22 cellular contexts compared by ENCODE assay signal in genomic region chr1:109610609-109611307, GRCh38. TPM values are rescaled to one million over a fixed set of nuclear protein-coding genes. Genes with fewer than 3 reads are reported as not detected.
DNase-seq lines count a peak whose midpoint lies in the region; ATAC-seq and TF ChIP-seq lines count a peak whose summit lies in the region.
"Had no signal": no experiment of that assay in that cellular context is flagged by ENCODE, and none has a peak within 500 bp of the region (broad histone marks: within the 10 kb centered on the region; RNA-seq: fewer than 3 reads in every experiment).

No MANE protein-coding gene starts in this region.

- peaks cover 5% of the 10 kb centered on the region for H3K36me3 Mint-ChIP-seq in HFFc6 (ENCODE audit: low read depth)
- H3K36me3 Mint-ChIP-seq in activated CD8-positive, alpha-beta T cell treated with anti-CD3 and anti-CD28 coated beads for 36 hours (ENCODE audit: low read depth) = no peaks in the 10 kb centered on the region
- H3K36me3 Mint-ChIP-seq: immature natural killer cell; stimulated activated effector memory CD8-positive, alpha-beta T cell treated with anti-CD3 and anti-CD28 coated beads, Interleukin-12 subunit alpha, Interleukin-12 subunit beta, amount 100 ng/mL, for 72 hours had no signal

- no peak overlapping the region for H3K4me3 Mint-ChIP-seq in HFFc6
- H3K4me3 Mint-ChIP-seq in activated CD8-positive, alpha-beta T cell treated with anti-CD3 and anti-CD28 coated beads for 36 hours = no peak overlapping the region
- H3K4me3 Mint-ChIP-seq: immature natural killer cell; stimulated activated effector memory CD8-positive, alpha-beta T cell treated with anti-CD3 and anti-CD28 coated beads, Interleukin-12 subunit alpha, Interleukin-12 subunit beta, amount 100 ng/mL, for 72 hours had no signal

- H3K4me1 Mint-ChIP-seq in HFFc6 (ENCODE audit: low read depth) = peaks cover 57% of the 10 kb centered on the region
- H3K4me1 Mint-ChIP-seq in activated CD8-positive, alpha-beta T cell treated with anti-CD3 and anti-CD28 coated beads for 36 hours (ENCODE audit: low read depth) = no peaks in the 10 kb centered on the region
- H3K4me1 Mint-ChIP-seq: immature natural killer cell had no signal

- H3K27me3 Mint-ChIP-seq in HFFc6 (ENCODE audit: insufficient read depth) = peaks cover 4% of the 10 kb centered on the region; the same call in 1 of the 2 replicates
- no peaks in the 10 kb centered on the region for H3K27me3 Mint-ChIP-seq in activated CD8-positive, alpha-beta T cell treated with anti-CD3 and anti-CD28 coated beads for 36 hours

- intact Hi-C loops in activated CD8-positive, alpha-beta T cell treated with anti-CD3 and anti-CD28 coated beads for 36 hours (cut with micrococcal nuclease) = no loop called here

- peak; percentile 60 for DNase-seq in ACHN
- no peak for DNase-seq in HFFc6
- DNase-seq in WERI-Rb-1 = no peak
- peak; percentile 89 for DNase-seq in islet precursor cell
- no peak for DNase-seq in effector memory CD4-positive, alpha-beta T cell
- DNase-seq in AG08396 (ENCODE audit: low spot score) = no peak
- no peak for DNase-seq in activated CD8-positive, alpha-beta T cell treated with anti-CD3 and anti-CD28 coated beads for 36 hours
- DNase-seq: activated CD4-positive, alpha-beta T cell treated with anti-CD3 and anti-CD28 coated beads, Interleukin-2, amount 50 U/mL, for 1 hour; activated T-cell treated with anti-CD3 and anti-CD28 coated beads, Interleukin-2, amount 50 U/mL, for 1 hour; COR-L47; glutamatergic neuron; immature natural killer cell; midbrain; NCI-H1436; NCI-H345; nucleus accumbens; T1000; upper lobe of left lung had no signal

- TF ChIP-seq CTCF in HFFc6 (IDR thresholded peaks at IDR 0.05) (no peak), WERI-Rb-1 (IDR thresholded peaks at IDR 0.05; ENCODE audit: low read depth, low read length) (no peak)
- TF ChIP-seq CTCF in activated CD8-positive, alpha-beta T cell treated with anti-CD3 and anti-CD28 coated beads for 36 hours (IDR thresholded peaks at IDR 0.05) = no peak

- peak overlapping the region; percentile 82 for H3K27ac Mint-ChIP-seq in HFFc6
- H3K27ac Mint-ChIP-seq in activated CD8-positive, alpha-beta T cell treated with anti-CD3 and anti-CD28 coated beads for 36 hours = no peak overlapping the region
- H3K27ac Mint-ChIP-seq: stimulated activated effector memory CD8-positive, alpha-beta T cell treated with anti-CD3 and anti-CD28 coated beads, Interleukin-12 subunit alpha, Interleukin-12 subunit beta, amount 100 ng/mL, for 72 hours had no signal

- H3K27ac ChIP-seq in WERI-Rb-1 = peak overlapping the region; percentile 95
- no peak overlapping the region for H3K27ac ChIP-seq in effector memory CD4-positive, alpha-beta T cell (ENCODE audit: insufficient read depth, low read length, poor library complexity, severe bottlenecking)
- H3K27ac ChIP-seq: upper lobe of left lung had no signal

- H3K36me3 ChIP-seq in WERI-Rb-1 = peaks cover 42% of the 10 kb centered on the region
- no peaks in the 10 kb centered on the region for H3K36me3 ChIP-seq in effector memory CD4-positive, alpha-beta T cell (ENCODE audit: control insufficient read depth, insufficient read depth, low read length)
- H3K36me3 ChIP-seq: upper lobe of left lung had no signal

- no peaks in the 10 kb centered on the region for H3K27me3 ChIP-seq in WERI-Rb-1 (ENCODE audit: insufficient read depth, low read depth, severe bottlenecking)
- no peaks in the 10 kb centered on the region for H3K27me3 ChIP-seq in effector memory CD4-positive, alpha-beta T cell (replicated peaks; ENCODE audit: control insufficient read depth, insufficient read depth, low read length, poor library complexity, severe bottlenecking)
- H3K27me3 ChIP-seq: upper lobe of left lung had no signal

- in situ Hi-C loops in ACHN (cut with HindIII; ENCODE audit: low pct_ligation_motif_present, low pct_unique_long_range_greater_than_20kb, low sequenced_read_pairs) = no loop called here

- no peak for ATAC-seq in GM18517 (IDR thresholded peaks at IDR 0.05; ENCODE audit: unreplicated experiment)
- ATAC-seq in activated CD8-positive, alpha-beta T cell treated with anti-CD3 and anti-CD28 coated beads for 36 hours = no peak
- ATAC-seq: stimulated activated effector memory CD8-positive, alpha-beta T cell treated with anti-CD3 and anti-CD28 coated beads, Interleukin-12 subunit alpha, Interleukin-12 subunit beta, amount 100 ng/mL, for 72 hours had no signal

- H3K9me3 ChIP-seq in WERI-Rb-1 (ENCODE audit: severe bottlenecking) = no peaks in the 10 kb centered on the region
- no peaks in the 10 kb centered on the region for H3K9me3 ChIP-seq in effector memory CD4-positive, alpha-beta T cell (ENCODE audit: control insufficient read depth, low read length)
- H3K9me3 ChIP-seq: upper lobe of left lung had no signal

- H3K9me3 Mint-ChIP-seq in HFFc6 = no peaks in the 10 kb centered on the region
- H3K9me3 Mint-ChIP-seq in activated CD8-positive, alpha-beta T cell treated with anti-CD3 and anti-CD28 coated beads for 36 hours = no peaks in the 10 kb centered on the region
- H3K9me3 Mint-ChIP-seq: immature natural killer cell; stimulated activated effector memory CD8-positive, alpha-beta T cell treated with anti-CD3 and anti-CD28 coated beads, Interleukin-12 subunit alpha, Interleukin-12 subunit beta, amount 100 ng/mL, for 72 hours had no signal

- H3K4me1 ChIP-seq in effector memory CD4-positive, alpha-beta T cell (ENCODE audit: control insufficient read depth, insufficient read depth, low read length, poor library complexity, severe bottlenecking) = peaks cover 2% of the 10 kb centered on the region

- CTCF ChIA-PET in activated CD8-positive, alpha-beta T cell treated with anti-CD3 and anti-CD28 coated beads for 36 hours (lab: Charles Lee) = interaction anchor here (1.3 to 7.8 kb wide), 2 partner anchors 20 to 28 kb away, joined by 4 to 71 read pairs; no protein-coding TSS in a partner anchor

- POLR2A ChIA-PET in activated CD8-positive, alpha-beta T cell treated with anti-CD3 and anti-CD28 coated beads for 36 hours (lab: Charles Lee) = no interaction called here

- peak overlapping the region; percentile 21 for H3K4me3 ChIP-seq in WERI-Rb-1 (ENCODE audit: low read depth, low read length)
- no peak overlapping the region for H3K4me3 ChIP-seq in effector memory CD4-positive, alpha-beta T cell (ENCODE audit: insufficient read depth, low read depth, low read length, poor library complexity, severe bottlenecking)
- H3K4me3 ChIP-seq: upper lobe of left lung had no signal

RNA-seq across cellular contexts. Expression of gene GNAT2, which starts 8.7 kb away (rescaled TPM):
- total RNA-seq in HFFc6 (2021; fragmentation: NEBNext Ultra II Directional; extraction: Animal tissue kit (Norgen Biotek cat#: 25700)) = under 1 TPM in 3 of 6 experiments, not detected in 3; 0.11 to 0.40 (median 0.34) TPM
- under 1 TPM; 0.81 to 0.88 TPM for total RNA-seq in activated CD8-positive, alpha-beta T cell treated with anti-CD3 and anti-CD28 coated beads for 36 hours
- total RNA-seq: endothelial cell of umbilical vein, skeletal muscle tissue had no signal

RNA-seq across cellular contexts. Expression of gene AMPD2, which starts 8.9 kb away (rescaled TPM):
- 100 to 1,000 TPM; 127 to 172 (median 139) TPM for total RNA-seq in HFFc6 (2021; fragmentation: NEBNext Ultra II Directional; extraction: Animal tissue kit (Norgen Biotek cat#: 25700))
- 100 to 1,000 TPM; 107 to 119 TPM for total RNA-seq in activated CD8-positive, alpha-beta T cell treated with anti-CD3 and anti-CD28 coated beads for 36 hours

RNA-seq across cellular contexts. Expression of gene GSTM4, which starts 45.1 kb away (rescaled TPM):
- 10 to 100 TPM; 16.0 to 27.1 (median 24.8) TPM for total RNA-seq in HFFc6 (2021; fragmentation: NEBNext Ultra II Directional; extraction: Animal tissue kit (Norgen Biotek cat#: 25700))
- 10 to 100 TPM in 1 of 2 experiments, 1 to 10 TPM in 1; 8.3 to 10.5 TPM for total RNA-seq in activated CD8-positive, alpha-beta T cell treated with anti-CD3 and anti-CD28 coated beads for 36 hours

RNA-seq across cellular contexts. Expression of gene GSTM2, which starts 57.1 kb away (rescaled TPM):
- total RNA-seq in HFFc6 (2021; fragmentation: NEBNext Ultra II Directional; extraction: Animal tissue kit (Norgen Biotek cat#: 25700)) = 10 to 100 TPM; 32.4 to 53.4 (median 46.1) TPM
- total RNA-seq in activated CD8-positive, alpha-beta T cell treated with anti-CD3 and anti-CD28 coated beads for 36 hours = 10 to 100 TPM; 13.6 to 16.2 TPM

Comparison
In these comparisons a context has a peak if more than half of its experiments do, and no peak if none do; other contexts are left out.
1. DNase-seq: peak in ACHN (single experiment) and islet precursor cell (single experiment); none in HFFc6 (single experiment), WERI-Rb-1 (single experiment), effector memory CD4-positive, alpha-beta T cell (0 of 3), AG08396 (single experiment) and activated CD8-positive, alpha-beta T cell treated with anti-CD3 and anti-CD28 coated beads for 36 hours (single experiment).